In the genomic region with DNA sequence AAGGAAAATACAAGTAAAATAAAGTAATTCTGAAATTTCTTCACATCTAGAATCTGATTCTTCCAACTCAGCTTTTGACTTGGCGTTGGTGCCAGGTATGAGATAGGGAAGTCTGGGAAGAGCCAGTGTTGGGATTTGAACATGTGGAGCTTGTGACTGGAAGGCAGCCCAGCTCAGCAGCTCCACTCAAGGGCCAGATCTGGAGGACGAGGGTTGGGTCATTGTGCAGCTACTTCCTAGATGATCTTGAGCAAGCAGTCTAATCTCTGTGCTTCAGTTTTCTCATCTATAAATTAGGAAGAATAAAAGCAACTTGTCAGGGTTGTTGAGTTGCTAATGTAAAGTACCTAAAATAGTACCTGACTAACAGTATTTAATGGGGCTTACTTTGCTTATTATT, we compare ENCODE assay signal across 13 cellular contexts. TPM values are rescaled to one million over a fixed set of nuclear protein-coding genes. Genes with fewer than 3 reads are reported as not detected.
DNase-seq lines count a peak whose midpoint lies in the region; ATAC-seq and TF ChIP-seq lines count a peak whose summit lies in the region.
"Had no signal": no experiment of that assay in that cellular context is flagged by ENCODE, and none has a peak within 500 bp of the region (broad histone marks: within the 10 kb centered on the region; RNA-seq: fewer than 3 reads in every experiment).

No MANE protein-coding gene starts in this region.

- peak overlapping the region; percentile 84 for H3K27ac ChIP-seq in CD4-positive, CD25-positive, alpha-beta regulatory T cell (ENCODE audit: insufficient read depth, low read length, poor library complexity, severe bottlenecking)
- H3K27ac ChIP-seq in HL-60 (replicated peaks), result peak overlapping the region; percentile 49
- H3K27ac ChIP-seq: hepatocyte had no signal

- peak overlapping the region; percentile 72 to 95 (median 90) for H3K27ac Mint-ChIP-seq in CD4-positive, CD25-positive, alpha-beta regulatory T cell
- peak overlapping the region; percentile 98 for H3K27ac Mint-ChIP-seq in activated naive CD8-positive, alpha-beta T cell
- peak overlapping the region; percentile 78 to 95 for H3K27ac Mint-ChIP-seq in natural killer cell

- peaks cover 4% of the 10 kb centered on the region for H3K27me3 Mint-ChIP-seq in CD4-positive, CD25-positive, alpha-beta regulatory T cell
- H3K27me3 Mint-ChIP-seq in activated naive CD8-positive, alpha-beta T cell, result no peaks in the 10 kb centered on the region
- H3K27me3 Mint-ChIP-seq in natural killer cell (ENCODE audit: low read depth in 2 of 2), result peaks cover 5 to 6% of the 10 kb centered on the region in 2 donors

- H3K9me3 Mint-ChIP-seq in CD4-positive, CD25-positive, alpha-beta regulatory T cell, result no peaks in the 10 kb centered on the region
- H3K9me3 Mint-ChIP-seq in activated naive CD8-positive, alpha-beta T cell (ENCODE audit: low read depth), result no peaks in the 10 kb centered on the region
- H3K9me3 Mint-ChIP-seq in natural killer cell, result no peaks in the 10 kb centered on the region

- H3K9me3 ChIP-seq in CD4-positive, CD25-positive, alpha-beta regulatory T cell (ENCODE audit: control insufficient read depth in 2 of 2, low read length in 2 of 2), result no peaks in the 10 kb centered on the region
- H3K9me3 ChIP-seq: Caco-2 had no signal

- DNase-seq in CD4-positive, CD25-positive, alpha-beta regulatory T cell, result no peak
- DNase-seq in HL-60 (ENCODE audit: low read depth in 1 of 2, low spot score in 1 of 2) (peak in 1 of 2 experiments; percentile 42), natural killer cell (no peak), DMS79 treated with DMSO at 0.1 percent for 48 hours (lab: John Stamatoyannopoulos, UW) (no peak)
- no peak for DNase-seq in stimulated activated CD4-positive, alpha-beta T cell treated with anti-CD3 and anti-CD28 coated beads, Interleukin-4, amount 100 ng/mL, for 1 hour
- DNase-seq: anterior cingulate cortex, Caco-2, NCI-H1092, NCI-H524, SHP77 treated with DMSO at 0.1 percent for 48 hours had no signal

- no peaks in the 10 kb centered on the region for H3K36me3 ChIP-seq in CD4-positive, CD25-positive, alpha-beta regulatory T cell (ENCODE audit: control insufficient read depth, insufficient read depth, low read length)

- intact Hi-C loops in natural killer cell (cut with micrococcal nuclease), result loop anchor here (2.0 to 5.0 kb wide), 3 partner anchors 29 to 152 kb away; no protein-coding TSS in a partner anchor

- H3K4me3 ChIP-seq in CD4-positive, CD25-positive, alpha-beta regulatory T cell (ENCODE audit: low read depth, low read length), result peak overlapping the region; percentile 61
- H3K4me3 ChIP-seq in HL-60 (replicated peaks; ENCODE audit: insufficient read depth, low read length), result no peak overlapping the region
- H3K4me3 ChIP-seq: hepatocyte had no signal

- H3K27me3 ChIP-seq in CD4-positive, CD25-positive, alpha-beta regulatory T cell (ENCODE audit: control insufficient read depth, insufficient read depth, low read length), result no peaks in the 10 kb centered on the region
- peaks cover 11% of the 10 kb centered on the region for H3K27me3 ChIP-seq in HL-60 (ENCODE audit: insufficient read depth, poor library complexity, severe bottlenecking)
- H3K27me3 ChIP-seq: hepatocyte had no signal

- H3K4me3 Mint-ChIP-seq in CD4-positive, CD25-positive, alpha-beta regulatory T cell, result peak overlapping the region; percentile 62 to 92 (median 78)
- H3K4me3 Mint-ChIP-seq in activated naive CD8-positive, alpha-beta T cell, result peak overlapping the region; percentile 68
- peak overlapping the region; percentile 80 for H3K4me3 Mint-ChIP-seq in natural killer cell

- H3K36me3 Mint-ChIP-seq in CD4-positive, CD25-positive, alpha-beta regulatory T cell, result peaks cover 19% of the 10 kb centered on the region
- peaks cover 8% of the 10 kb centered on the region for H3K36me3 Mint-ChIP-seq in activated naive CD8-positive, alpha-beta T cell
- no peaks in the 10 kb centered on the region for H3K36me3 Mint-ChIP-seq in natural killer cell

- H3K4me1 Mint-ChIP-seq in CD4-positive, CD25-positive, alpha-beta regulatory T cell, result peaks cover 54 to 89% (median 77%) of the 10 kb centered on the region in 4 donors
- peaks cover 85% of the 10 kb centered on the region for H3K4me1 Mint-ChIP-seq in activated naive CD8-positive, alpha-beta T cell (ENCODE audit: low read depth)
- H3K4me1 Mint-ChIP-seq in natural killer cell, result peaks cover 57 to 72% of the 10 kb centered on the region in 2 donors

- TF ChIP-seq CTCF in HL-60 (IDR thresholded peaks at IDR 0.05; ENCODE audit: insufficient read depth, low read length) (no peak), natural killer cell (IDR thresholded peaks at IDR 0.05) (no peak)

- ATAC-seq in CD4-positive, CD25-positive, alpha-beta regulatory T cell (ENCODE audit: low read depth in 2 of 2), result no peak
- ATAC-seq in natural killer cell (no peak), HG02642 (IDR thresholded peaks at IDR 0.05; ENCODE audit: poor library complexity, unreplicated experiment) (no peak)

- H3K4me1 ChIP-seq in CD4-positive, CD25-positive, alpha-beta regulatory T cell (ENCODE audit: control insufficient read depth, insufficient read depth, low read length, poor library complexity, severe bottlenecking), result peaks cover 73% of the 10 kb centered on the region
- H3K4me1 ChIP-seq: Caco-2 had no signal

RNA-seq across cellular contexts. Expression of a gene that starts 5.0 kb away (rescaled TPM):
- 52.9 TPM for total RNA-seq in CD4-positive, CD25-positive, alpha-beta regulatory T cell
- polyA plus RNA-seq in CD4-positive, CD25-positive, alpha-beta regulatory T cell, result 1 to 10 TPM; 2.8 to 7.2 (median 4.7) TPM
- 10 to 100 TPM; 20.7 to 28.0 (median 26.6) TPM for total RNA-seq in natural killer cell
